In genomic region chr22:29719894-29720645, GRCh38 we compare ENCODE assay signal across 3 cellular contexts.
TF ChIP-seq lines count a peak whose summit lies in the region.

TSS of gene CABP7 (plus strand) at chr22:29720003. CDS start at chr22:29720425, 422 bp downstream.

TF ChIP-seq in SK-N-SH, 30 proteins besides CTCF, POLR2A, EP300 and RAD21 (continued from another document and continues in another):
- TF ChIP-seq USF1 (IDR thresholded peaks at IDR 0.05; ENCODE audit: borderline replicate concordance, low read depth) (no peak), TEAD4 (IDR thresholded peaks at IDR 0.05; ENCODE audit: borderline replicate concordance, insufficient read depth) (no peak), GATA2 (CRISPR knock-in tag; IDR thresholded peaks at IDR 0.05) (no peak), FOSL2 (IDR thresholded peaks at IDR 0.05; ENCODE audit: borderline replicate concordance, low read depth) (no peak), GABPA (IDR thresholded peaks at IDR 0.05; ENCODE audit: low read depth) (no peak), MEF2A (IDR thresholded peaks at IDR 0.05; ENCODE audit: borderline replicate concordance, low read depth) (no peak), NFIC (IDR thresholded peaks at IDR 0.05; ENCODE audit: borderline replicate concordance) (no peak), REST (IDR thresholded peaks at IDR 0.05; ENCODE audit: low read depth, low read length) (no peak), TCF12 (IDR thresholded peaks at IDR 0.05) (no peak), EZH2phosphoT487 (IDR thresholded peaks at IDR 0.05; ENCODE audit: borderline replicate concordance, low read depth) (no peak), SIN3A (IDR thresholded peaks at IDR 0.05; ENCODE audit: borderline replicate concordance, low read depth, low read length) (no peak), PBX3 (IDR thresholded peaks at IDR 0.05) (no peak), IRF3 (IDR thresholded peaks at IDR 0.05; ENCODE audit: low read depth, low read length) (no peak), POLR2AphosphoS5 (IDR thresholded peaks at IDR 0.05; ENCODE audit: low read depth, low read length) (no peak)

TF ChIP-seq in SK-N-SH treated with all-trans-retinoic acid at 6 μM for 48 hours, 23 proteins besides CTCF, POLR2A, EP300 and RAD21 (continued from another document):
- TF ChIP-seq POU6F1 (CRISPR knock-in tag; IDR thresholded peaks at IDR 0.05; ENCODE audit: borderline replicate concordance, low read depth): no peak
- no peak for TF ChIP-seq RARB (CRISPR knock-in tag; IDR thresholded peaks at IDR 0.05)
- TF ChIP-seq TCF4 (CRISPR knock-in tag; IDR thresholded peaks at IDR 0.05; ENCODE audit: borderline replicate concordance): no peak
- TF ChIP-seq TOX (CRISPR knock-in tag; IDR thresholded peaks at IDR 0.05; ENCODE audit: borderline replicate concordance): no peak
- no peak for TF ChIP-seq PPARA (CRISPR knock-in tag; IDR thresholded peaks at IDR 0.05; ENCODE audit: borderline replicate concordance)
- no peak for TF ChIP-seq BACH2 (CRISPR knock-in tag; IDR thresholded peaks at IDR 0.05; ENCODE audit: borderline replicate concordance)

TF ChIP-seq in IMR-90, 13 proteins besides CTCF, POLR2A, EP300 and RAD21 (continued from another document):
- TF ChIP-seq ELK1 (IDR thresholded peaks at IDR 0.05; ENCODE audit: borderline replicate concordance, low read depth, low read length) (no peak), RCOR1 (IDR thresholded peaks at IDR 0.05; ENCODE audit: insufficient replicate concordance, low read length) (no peak), CHD1 (IDR thresholded peaks at IDR 0.05; ENCODE audit: low read depth, low read length) (no peak)
